1 cellular context compared by ENCODE assay signal in genomic region chr2:209305746-209306196, GRCh38.
TF ChIP-seq lines count a peak whose summit lies in the region.

No MANE protein-coding gene starts in this region.

TF ChIP-seq in WTC11, 78 proteins besides CTCF, POLR2A, EP300 and RAD21 (continued from another document and continues in another):
- no peak for TF ChIP-seq PRDM15 (CRISPR knock-in tag; IDR thresholded peaks at IDR 0.05)
- no peak for TF ChIP-seq NR3C1 (CRISPR knock-in tag; conservative IDR thresholded peaks at IDR 0.05; ENCODE audit: low read depth)
- peak; percentile 91 for TF ChIP-seq PRRX2 (CRISPR knock-in tag; IDR thresholded peaks at IDR 0.05)
- no peak for TF ChIP-seq ATF1 (CRISPR knock-in tag; IDR thresholded peaks at IDR 0.05)
- no peak for TF ChIP-seq ZNF423 (CRISPR knock-in tag; IDR thresholded peaks at IDR 0.05)
- TF ChIP-seq NR1H2 (CRISPR knock-in tag; IDR thresholded peaks at IDR 0.05): no peak
- TF ChIP-seq SOX15 (CRISPR knock-in tag; IDR thresholded peaks at IDR 0.05): no peak
- no peak for TF ChIP-seq ZNF396 (CRISPR knock-in tag; IDR thresholded peaks at IDR 0.05; ENCODE audit: borderline replicate concordance)
- TF ChIP-seq MXD4 (CRISPR knock-in tag; IDR thresholded peaks at IDR 0.05; ENCODE audit: borderline replicate concordance): no peak
- TF ChIP-seq ATF3 (CRISPR knock-in tag; conservative IDR thresholded peaks at IDR 0.05): no peak
- TF ChIP-seq ZMAT4 (CRISPR knock-in tag; IDR thresholded peaks at IDR 0.05): 0 out of 2 replicates have a peak, but pooled peaks have one; percentile 57
- no peak for TF ChIP-seq ZNF121 (CRISPR knock-in tag; IDR thresholded peaks at IDR 0.05)
- no peak for TF ChIP-seq TEAD1 (CRISPR knock-in tag; IDR thresholded peaks at IDR 0.05)
- TF ChIP-seq JAZF1 (CRISPR knock-in tag; IDR thresholded peaks at IDR 0.05): no peak
- TF ChIP-seq ETV6 (CRISPR knock-in tag; IDR thresholded peaks at IDR 0.05): no peak
- TF ChIP-seq PREB (CRISPR knock-in tag; IDR thresholded peaks at IDR 0.05; ENCODE audit: borderline replicate concordance): no peak
- no peak for TF ChIP-seq ZNF512 (CRISPR knock-in tag; IDR thresholded peaks at IDR 0.05; ENCODE audit: borderline replicate concordance)
- no peak for TF ChIP-seq TCF7 (CRISPR knock-in tag; IDR thresholded peaks at IDR 0.05; ENCODE audit: low read depth)
- TF ChIP-seq ATF2 (CRISPR knock-in tag; IDR thresholded peaks at IDR 0.05; ENCODE audit: borderline replicate concordance, low read depth): no peak
- TF ChIP-seq ZNF281 (CRISPR knock-in tag; IDR thresholded peaks at IDR 0.05): no peak
- TF ChIP-seq E2F5 (CRISPR knock-in tag; IDR thresholded peaks at IDR 0.05): no peak
- no peak for TF ChIP-seq ZBTB43 (CRISPR knock-in tag; IDR thresholded peaks at IDR 0.05)
- TF ChIP-seq GTF2I (CRISPR knock-in tag; conservative IDR thresholded peaks at IDR 0.05): no peak
- no peak for TF ChIP-seq NFYB (CRISPR knock-in tag; conservative IDR thresholded peaks at IDR 0.05; ENCODE audit: low read depth)
- no peak for TF ChIP-seq STAT6 (CRISPR knock-in tag; conservative IDR thresholded peaks at IDR 0.05; ENCODE audit: low read depth)
- no peak for TF ChIP-seq ATF6 (CRISPR knock-in tag; IDR thresholded peaks at IDR 0.05)
- no peak for TF ChIP-seq ZSCAN18 (CRISPR knock-in tag; IDR thresholded peaks at IDR 0.05)
- TF ChIP-seq ZNF416 (CRISPR knock-in tag; IDR thresholded peaks at IDR 0.05): peak; percentile 57
- no peak for TF ChIP-seq GRHL2 (CRISPR knock-in tag; IDR thresholded peaks at IDR 0.05; ENCODE audit: insufficient replicate concordance, severe bottlenecking)
- TF ChIP-seq JUN (CRISPR knock-in tag; IDR thresholded peaks at IDR 0.05): no peak
- 0 out of 2 replicates have a peak, but pooled peaks have one; percentile 52 for TF ChIP-seq ZBTB21 (CRISPR knock-in tag; IDR thresholded peaks at IDR 0.05; ENCODE audit: borderline replicate concordance)
- TF ChIP-seq FOXP1 (CRISPR knock-in tag; IDR thresholded peaks at IDR 0.05; ENCODE audit: borderline replicate concordance): 0 out of 2 replicates have a peak, but pooled peaks have one; percentile 51
- no peak for TF ChIP-seq OVOL2 (CRISPR knock-in tag; IDR thresholded peaks at IDR 0.05; ENCODE audit: borderline replicate concordance)
- TF ChIP-seq HMGXB4 (CRISPR knock-in tag; IDR thresholded peaks at IDR 0.05): no peak
- TF ChIP-seq CREM (CRISPR knock-in tag; IDR thresholded peaks at IDR 0.05): no peak
